Comparison of ENCODE assay signal across 1 cellular context in genomic region chr12:116266631-116267349, GRCh38.
TF ChIP-seq lines count a peak whose summit lies in the region.

No MANE protein-coding gene starts in this region.

TF ChIP-seq in HCT116, 20 proteins besides CTCF, POLR2A, EP300 and RAD21 (continued from another document):
- no peak for TF ChIP-seq ZBTB33 (IDR thresholded peaks at IDR 0.05; ENCODE audit: extremely low read depth, insufficient replicate concordance, low read length)
- no peak for TF ChIP-seq CBX3 (IDR thresholded peaks at IDR 0.05; ENCODE audit: low read depth)
- no peak for TF ChIP-seq SP1 (IDR thresholded peaks at IDR 0.05; ENCODE audit: low read depth)
- TF ChIP-seq REST (IDR thresholded peaks at IDR 0.05; ENCODE audit: low read depth) = no peak
- no peak for TF ChIP-seq EZH2 (IDR thresholded peaks at IDR 0.05)
- TF ChIP-seq POLR2AphosphoS5 (IDR thresholded peaks at IDR 0.05; ENCODE audit: low read depth, low read length) = no peak
- no peak for TF ChIP-seq TCF7L2 (IDR thresholded peaks at IDR 0.05; ENCODE audit: borderline replicate concordance, extremely low read depth, insufficient read depth, insufficient read length)
TF ChIP-seq in HCT116: peak in this region for 0.
